19 cellular contexts compared by ENCODE assay signal in genomic region chr3:14450922-14451606, GRCh38. TPM values are rescaled to one million over a fixed set of nuclear protein-coding genes. Genes with fewer than 3 reads are reported as not detected.
DNase-seq lines count a peak whose midpoint lies in the region; ATAC-seq and TF ChIP-seq lines count a peak whose summit lies in the region.
"Had no signal": no experiment of that assay in that cellular context is flagged by ENCODE, and none has a peak within 500 bp of the region (broad histone marks: within the 10 kb centered on the region; RNA-seq: fewer than 3 reads in every experiment).

No MANE protein-coding gene starts in this region.

- H3K27ac ChIP-seq in SK-N-SH (ENCODE audit: low read depth in 2 of 2, low read length in 1 of 2) (peak overlapping the region in 1 of 2 experiments; percentile 97; a peak in 1 of 4 replicates), gastrocnemius medialis (peak overlapping the region; percentile 83 to 93 (median 88))
- H3K27ac ChIP-seq: 22Rv1, neural progenitor cell had no signal

- no peak for TF ChIP-seq RAD21 in SK-N-SH (IDR thresholded peaks at IDR 0.05; ENCODE audit: low read length)

- no peaks in the 10 kb centered on the region; the same call in 1 of the 2 replicates for H4K20me1 ChIP-seq in SK-N-SH (ENCODE audit: insufficient read depth)

- H3K4me3 Mint-ChIP-seq in HFFc6 (no peak overlapping the region; the same call in 1 of the 2 replicates), CD14-positive monocyte (no peak overlapping the region)
- no peak overlapping the region for H3K4me3 Mint-ChIP-seq in central memory CD8-positive, alpha-beta T cell
- H3K4me3 Mint-ChIP-seq: activated CD4-positive, alpha-beta memory T cell treated with anti-CD3 and anti-CD28 coated beads for 36 hours; mesothelial cell of epicardium; neural progenitor cell; T-cell had no signal

- H3K27ac Mint-ChIP-seq in HFFc6, result peak overlapping the region; percentile 97
- H3K27ac Mint-ChIP-seq in central memory CD8-positive, alpha-beta T cell (ENCODE audit: low read depth), result peak overlapping the region; percentile 15
- H3K27ac Mint-ChIP-seq in CD14-positive monocyte, result peak overlapping the region in 3 of 7 donors; percentile 25 to 63 (median 49)
- H3K27ac Mint-ChIP-seq: activated CD4-positive, alpha-beta memory T cell treated with anti-CD3 and anti-CD28 coated beads for 36 hours; mesothelial cell of epicardium; neural progenitor cell; T-cell had no signal

- H3F3A ChIP-seq in SK-N-SH (replicated peaks; ENCODE audit: insufficient read depth), result peaks cover 27% of the 10 kb centered on the region

- no peaks in the 10 kb centered on the region for H3K79me2 ChIP-seq in SK-N-SH (ENCODE audit: insufficient read depth)

- TF ChIP-seq CTCF in SK-N-SH (IDR thresholded peaks at IDR 0.05) (no peak), HFFc6 (IDR thresholded peaks at IDR 0.05) (no peak), gastrocnemius medialis (IDR thresholded peaks at IDR 0.05 in 4 of 5, conservative IDR thresholded peaks at IDR 0.05 in 1 of 5) (no peak), CD14-positive monocyte (IDR thresholded peaks at IDR 0.05) (no peak)

- TF ChIP-seq EP300 in SK-N-SH (IDR thresholded peaks at IDR 0.05; ENCODE audit: borderline replicate concordance in 1 of 2, low read depth in 1 of 2, low read length in 1 of 2), result no peak

- DNase-seq in SK-N-SH (no peak), HFFc6 (no peak), gastrocnemius medialis (no peak), CD14-positive monocyte (ENCODE audit: low spot score) (no peak)
- DNase-seq in central memory CD8-positive, alpha-beta T cell (ENCODE audit: low spot score in 2 of 2), result no peak
- DNase-seq in stimulated activated CD8-positive, alpha-beta memory T cell treated with anti-CD3 and anti-CD28 coated beads, Interleukin-4, amount 100 ng/mL, for 48 hours, result no peak
- DNase-seq: activated CD4-positive, alpha-beta memory T cell treated with anti-CD3 and anti-CD28 coated beads for 36 hours; erythroblast; Karpas-422; left colon; NCI-H2081; NCI-H524; T-cell; transverse colon had no signal

- H3K36me3 ChIP-seq in SK-N-SH (replicated peaks in 1 of 2; ENCODE audit: control insufficient read depth in 1 of 2, insufficient read depth in 2 of 2, low read length in 1 of 2) (peaks cover 35 to 47% of the 10 kb centered on the region in 2 experiments), gastrocnemius medialis (peaks cover 0 to 36% of the 10 kb centered on the region in 2 donors)
- H3K36me3 ChIP-seq: transverse colon had no signal

- peaks cover 5% of the 10 kb centered on the region for H3K27me3 Mint-ChIP-seq in HFFc6 (ENCODE audit: insufficient read depth)
- no peaks in the 10 kb centered on the region for H3K27me3 Mint-ChIP-seq in central memory CD8-positive, alpha-beta T cell
- H3K27me3 Mint-ChIP-seq in CD14-positive monocyte (ENCODE audit: low read depth in 3 of 3), result peaks cover 0 to 2% (median 2%) of the 10 kb centered on the region in 3 donors
- H3K27me3 Mint-ChIP-seq: activated CD4-positive, alpha-beta memory T cell treated with anti-CD3 and anti-CD28 coated beads for 36 hours; T-cell had no signal

- H3K9me2 ChIP-seq in SK-N-SH, result no peaks in the 10 kb centered on the region

- H3K4me1 Mint-ChIP-seq in HFFc6 (ENCODE audit: low read depth), result peaks cover 44% of the 10 kb centered on the region
- H3K4me1 Mint-ChIP-seq in central memory CD8-positive, alpha-beta T cell, result peaks cover 10% of the 10 kb centered on the region
- peaks cover 17% of the 10 kb centered on the region for H3K4me1 Mint-ChIP-seq in CD14-positive monocyte
- H3K4me1 Mint-ChIP-seq: T-cell had no signal

- 100% methylated on average over 5 of the region's 5 CpGs for WGBS in SK-N-SH (ENCODE audit: low lambda C conversion rate)

- TF ChIP-seq POLR2A in gastrocnemius medialis (IDR thresholded peaks at IDR 0.05), result no peak

- H3K36me3 Mint-ChIP-seq in HFFc6 (ENCODE audit: low read depth), result peaks cover 46% of the 10 kb centered on the region
- H3K36me3 Mint-ChIP-seq in central memory CD8-positive, alpha-beta T cell (ENCODE audit: insufficient read depth), result peaks cover 25% of the 10 kb centered on the region
- H3K36me3 Mint-ChIP-seq in CD14-positive monocyte, result peaks cover 93 to 100% of the 10 kb centered on the region in 2 donors

- H3K27me3 ChIP-seq in SK-N-SH (ENCODE audit: insufficient read depth), result no peaks in the 10 kb centered on the region
- no peaks in the 10 kb centered on the region for H3K27me3 ChIP-seq in gastrocnemius medialis
- H3K27me3 ChIP-seq: neural progenitor cell, transverse colon had no signal

- H3K4me3 ChIP-seq in SK-N-SH (ENCODE audit: low read depth in 2 of 2, low read length in 1 of 2), result no peak overlapping the region
- H3K4me3 ChIP-seq in gastrocnemius medialis, result no peak overlapping the region
- H3K4me3 ChIP-seq: neural progenitor cell, transverse colon had no signal

- H3K4me2 ChIP-seq in SK-N-SH, result no peak overlapping the region
- H3K4me2 ChIP-seq: neural progenitor cell had no signal

- no peaks in the 10 kb centered on the region for H3K9me3 ChIP-seq in SK-N-SH
- H3K9me3 ChIP-seq in gastrocnemius medialis, result no peaks in the 10 kb centered on the region
- H3K9me3 ChIP-seq: transverse colon had no signal

- peaks cover 8 to 24% of the 10 kb centered on the region in 2 experiments; a peak in 3 of 4 replicates for H3K4me1 ChIP-seq in SK-N-SH (ENCODE audit: control insufficient read depth in 1 of 2, insufficient read depth in 2 of 2, low read depth in 1 of 2, low read length in 1 of 2)
- peaks cover 45% of the 10 kb centered on the region in 2 donors for H3K4me1 ChIP-seq in gastrocnemius medialis
- H3K4me1 ChIP-seq: neural progenitor cell had no signal

- intact Hi-C loops in gastrocnemius medialis (cut with DNase I; ENCODE audit: low total_unique reads) (loop anchor here (5.0 kb wide), 2 partner anchors 129 to 164 kb away; no protein-coding TSS in a partner anchor), CD14-positive monocyte (cut with micrococcal nuclease) (no loop called here)

- no peak for ATAC-seq in SK-N-SH treated with all-trans-retinoic acid at 6 μM for 48 hours
- ATAC-seq in central memory CD8-positive, alpha-beta T cell (replicated peaks; ENCODE audit: extremely low read depth, poor library complexity, severe bottlenecking), result no peak
- ATAC-seq in gastrocnemius medialis, result no peak
- ATAC-seq in HG02642 (IDR thresholded peaks at IDR 0.05; ENCODE audit: poor library complexity, unreplicated experiment), result no peak
- ATAC-seq: left colon, T-cell had no signal

- CTCF ChIA-PET in SK-N-SH (lab: Yijun Ruan, JAX), result interaction anchor here (0.7 to 2.6 kb wide), 5 partner anchors 10 to 248 kb away, joined by 3 to 12 read pairs (median 4); no protein-coding TSS in a partner anchor

- H3K9me3 Mint-ChIP-seq in HFFc6 (no peaks in the 10 kb centered on the region), CD14-positive monocyte (peaks cover 0 to 4% (median 0%) of the 10 kb centered on the region in 7 donors)
- no peaks in the 10 kb centered on the region for H3K9me3 Mint-ChIP-seq in central memory CD8-positive, alpha-beta T cell
- H3K9me3 Mint-ChIP-seq: activated CD4-positive, alpha-beta memory T cell treated with anti-CD3 and anti-CD28 coated beads for 36 hours; mesothelial cell of epicardium; neural progenitor cell; T-cell had no signal

- no peak overlapping the region for H3K9ac ChIP-seq in SK-N-SH
- H3K9ac ChIP-seq: neural progenitor cell had no signal

- in situ Hi-C loops in gastrocnemius medialis (cut with MboI; ENCODE audit: low sequenced_read_pairs in 4 of 4), result loop anchor here in 2 of 4 donors (25.0 kb wide), 1 partner anchor 564 kb away; the partner anchor contains the start of gene WNT7A (in 2 of the 2)

- POLR2A ChIA-PET in SK-N-SH (lab: Yijun Ruan, JAX), result no interaction called here

- H2AFZ ChIP-seq in SK-N-SH (ENCODE audit: low read depth), result no peak overlapping the region
- H2AFZ ChIP-seq: neural progenitor cell had no signal

TF ChIP-seq in SK-N-SH treated with all-trans-retinoic acid at 6 μM for 48 hours, 23 proteins besides CTCF, POLR2A, EP300 and RAD21:
- TF ChIP-seq PATZ1 (CRISPR knock-in tag; IDR thresholded peaks at IDR 0.05; ENCODE audit: borderline replicate concordance), result no peak
- peak; percentile 97 for TF ChIP-seq ZFP3 (CRISPR knock-in tag; IDR thresholded peaks at IDR 0.05)

TF ChIP-seq in SK-N-SH, 30 proteins besides CTCF, POLR2A, EP300 and RAD21 (continues in another document):
- TF ChIP-seq EZH2phosphoT487 (IDR thresholded peaks at IDR 0.05; ENCODE audit: borderline replicate concordance, low read depth) (no peak), NFIC (IDR thresholded peaks at IDR 0.05; ENCODE audit: borderline replicate concordance) (no peak), TAF1 (IDR thresholded peaks at IDR 0.05; ENCODE audit: borderline replicate concordance, low read depth, low read length) (no peak), RXRA (IDR thresholded peaks at IDR 0.05; ENCODE audit: borderline replicate concordance, low read depth) (no peak), MXI1 (IDR thresholded peaks at IDR 0.05; ENCODE audit: low read depth, low read length) (no peak), RFX5 (IDR thresholded peaks at IDR 0.05; ENCODE audit: low read length) (no peak), ZBTB33 (IDR thresholded peaks at IDR 0.05; ENCODE audit: borderline replicate concordance, low read depth) (no peak), ELF1 (IDR thresholded peaks at IDR 0.05) (no peak), MEF2A (IDR thresholded peaks at IDR 0.05; ENCODE audit: borderline replicate concordance, low read depth) (no peak)

RNA-seq across cellular contexts. Expression of gene SLC6A6, which starts 48.7 kb away (rescaled TPM):
- polyA plus RNA-seq in SK-N-SH (2012; rRNA removed), result 19.1 and 22.0 TPM in 2 replicates
- polyA plus RNA-seq in SK-N-SH (2012; cell fraction: cytosol; rRNA removed), result 13.1 and 16.4 TPM in 2 replicates
- 30.9 and 43.9 TPM in 2 replicates for polyA plus RNA-seq in SK-N-SH (2012; cell fraction: nucleus; rRNA removed)
- 10 to 100 TPM; 22.5 to 33.0 (median 28.6) TPM for total RNA-seq in HFFc6 (2021; fragmentation: NEBNext Ultra II Directional; extraction: Animal tissue kit (Norgen Biotek cat#: 25700))
- 100 to 1,000 TPM in 2 of 4 donors, 10 to 100 TPM in 2; 42.1 to 119 (median 88.7) TPM for total RNA-seq in gastrocnemius medialis
- polyA plus RNA-seq in CD14-positive monocyte, result 10 to 100 TPM; 18.4 to 24.5 TPM
